ENCODE assay signal across 14 cellular contexts in genomic region chr6:130675072-130675471, GRCh38.
DNase-seq lines count a peak whose midpoint lies in the region; ATAC-seq and TF ChIP-seq lines count a peak whose summit lies in the region.
"Had no signal": no experiment of that assay in that cellular context is flagged by ENCODE, and none has a peak within 500 bp of the region (broad histone marks: within the 10 kb centered on the region; RNA-seq: fewer than 3 reads in every experiment).

No MANE protein-coding gene starts in this region.

- no peak for ATAC-seq in right cardiac atrium
- no peak for ATAC-seq in GM21515 (IDR thresholded peaks at IDR 0.05; ENCODE audit: unreplicated experiment)

- no peak overlapping the region for H3K27ac ChIP-seq in right cardiac atrium (ENCODE audit: low read length)
- H3K27ac ChIP-seq: dorsolateral prefrontal cortex had no signal

- no peak for TF ChIP-seq CTCF in fibroblast of the aortic adventitia (IDR thresholded peaks at IDR 0.05; ENCODE audit: insufficient read depth, low read length)

- no peaks in the 10 kb centered on the region for H3K4me1 ChIP-seq in right cardiac atrium (ENCODE audit: control insufficient read depth, insufficient read depth, low read length)

- peak; percentile 39 for DNase-seq in AG08396 (ENCODE audit: low spot score)
- DNase-seq in HS-5 (ENCODE audit: low read depth): peak; percentile 49
- peak; percentile 22 for DNase-seq in astrocyte of the hippocampus (ENCODE audit: low read depth, low spot score)
- peak; percentile 69 for DNase-seq in fibroblast of the aortic adventitia (ENCODE audit: low read depth)
- no peak for DNase-seq in hepatic stellate cell (ENCODE audit: low spot score)
- no peak for DNase-seq in right cardiac atrium
- DNase-seq in HT-29 (ENCODE audit: low spot score): no peak
- DNase-seq: dorsolateral prefrontal cortex; kidney; NCI-H1930; SIG-M5; stimulated activated CD4-positive, alpha-beta T cell treated with anti-CD3 and anti-CD28 coated beads, Interleukin-4, amount 100 ng/mL, for 24 hours; stimulated activated naive CD4-positive, alpha-beta T cell had no signal

- peaks cover 1% of the 10 kb centered on the region for H3K9me3 ChIP-seq in right cardiac atrium (ENCODE audit: control insufficient read depth, low read length)

- H3K27me3 ChIP-seq in right cardiac atrium (ENCODE audit: control insufficient read depth, insufficient read depth): no peaks in the 10 kb centered on the region
- H3K27me3 ChIP-seq: dorsolateral prefrontal cortex had no signal

- H3K4me3 ChIP-seq in fibroblast of the aortic adventitia (ENCODE audit: low read depth, low read length) (no peak overlapping the region), right cardiac atrium (ENCODE audit: low read length) (no peak overlapping the region)
- H3K4me3 ChIP-seq: dorsolateral prefrontal cortex had no signal

- 27% methylated on average over 3 of the region's 3 CpGs for WGBS in right cardiac atrium

- intact Hi-C loops in right cardiac atrium (cut with DNase I): no loop called here

Comparison
In these comparisons a context has a peak if more than half of its experiments do, and no peak if none do; other contexts are left out.
1. DNase-seq: peak in AG08396 (single experiment), HS-5 (single experiment), astrocyte of the hippocampus (single experiment) and fibroblast of the aortic adventitia (single experiment); none in hepatic stellate cell (single experiment), right cardiac atrium (0 of 3) and HT-29 (single experiment).